Comparison of ENCODE assay signal across 9 cellular contexts in the genomic region with DNA sequence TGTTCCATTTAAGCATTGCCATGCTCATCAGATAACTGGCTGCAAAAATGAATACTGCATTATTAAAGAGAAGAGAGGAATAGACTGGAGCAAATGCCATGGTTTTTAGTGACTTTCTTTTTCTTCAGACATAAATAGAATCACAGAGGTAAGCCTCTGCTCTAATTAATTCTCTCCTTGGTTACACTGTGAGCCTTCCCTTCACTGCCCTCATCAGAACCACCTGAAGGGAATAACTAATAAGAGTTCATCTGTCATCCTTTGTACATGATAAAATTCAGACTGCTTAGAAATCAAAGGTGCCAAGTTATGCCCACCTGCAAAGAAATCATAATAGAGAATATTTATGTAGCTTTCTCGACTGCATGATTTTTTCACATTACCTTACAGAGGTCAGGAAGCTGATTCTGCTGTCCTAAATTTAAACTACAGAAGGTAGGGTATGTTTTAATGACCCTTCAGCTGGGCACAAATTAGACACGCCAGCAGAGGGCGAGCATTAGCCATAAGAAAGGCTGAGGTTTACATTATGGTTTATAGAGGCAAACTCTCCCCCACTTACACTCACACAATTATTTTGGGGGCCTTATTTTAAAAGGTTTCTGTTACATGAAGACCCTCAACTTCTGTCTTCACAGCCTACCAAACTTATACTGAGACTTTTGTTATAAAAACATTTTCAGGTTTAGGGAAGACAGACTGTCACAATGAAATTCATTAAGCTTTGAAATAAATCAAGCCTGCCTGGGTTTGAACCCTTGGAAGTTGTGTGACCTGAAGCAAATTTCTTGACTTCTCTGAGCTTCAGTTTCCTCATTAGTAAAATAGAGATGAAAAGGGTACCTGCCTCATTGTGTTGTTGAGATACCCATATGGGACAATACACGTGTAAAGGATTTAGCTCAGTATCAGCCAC. TPM values are rescaled to one million over a fixed set of nuclear protein-coding genes. Genes with fewer than 3 reads are reported as not detected.
A peak's percentile ranks its signal among the peaks of the same experiment; 100 is the strongest.
DNase-seq lines count a peak whose midpoint lies in the region; ATAC-seq and TF ChIP-seq lines count a peak whose summit lies in the region.
"Had no signal": no experiment of that assay in that cellular context is flagged by ENCODE, and none has a peak within 500 bp of the region (broad histone marks: within the 10 kb centered on the region; RNA-seq: fewer than 3 reads in every experiment).

No MANE protein-coding gene starts in this region.

- 15% methylated on average over 4 of the region's 4 CpGs for WGBS in right lobe of liver (ENCODE audit: insufficient coverage, low coverage, low lambda C conversion rate, missing lambda C conversion rate)

- H3K9me3 ChIP-seq in Loucy (ENCODE audit: insufficient read depth, low read depth, low read length), result no peaks in the 10 kb centered on the region
- H3K9me3 ChIP-seq in ascending aorta, result no peaks in the 10 kb centered on the region
- no peaks in the 10 kb centered on the region for H3K9me3 ChIP-seq in right lobe of liver
- H3K9me3 ChIP-seq: SJSA1 had no signal

- no peak for TF ChIP-seq POLR2A in right lobe of liver (IDR thresholded peaks at IDR 0.05)

- intact Hi-C loops in ascending aorta (cut with DNase I) (no loop called here), right lobe of liver (cut with DNase I) (no loop called here)

- no peak overlapping the region for H3K4me2 ChIP-seq in Loucy (ENCODE audit: low read depth, low read length, poor library complexity, severe bottlenecking)

- DNase-seq in NCI-H1436 (lab: John Stamatoyannopoulos, UW) (peak; percentile 11), NCI-H1436 treated with DMSO at 0.1 percent for 48 hours (lab: John Stamatoyannopoulos, UW) (no peak), ascending aorta (ENCODE audit: low spot score in 2 of 2) (no peak), right lobe of liver (peak in 2 of 3 donors; percentile 41 to 45), amniotic stem cell (lab: John Stamatoyannopoulos, UW) (no peak)

- no peaks in the 10 kb centered on the region for H3K36me3 ChIP-seq in Loucy (ENCODE audit: insufficient read depth, low read length)
- H3K36me3 ChIP-seq in ascending aorta, result no peaks in the 10 kb centered on the region
- H3K36me3 ChIP-seq in right lobe of liver, result no peaks in the 10 kb centered on the region
- H3K36me3 ChIP-seq: SJSA1 had no signal

- no peaks in the 10 kb centered on the region for H3F3A ChIP-seq in Loucy (ENCODE audit: low read depth)

- ATAC-seq in right lobe of liver (peak; percentile 61 to 70 (median 62)), GM18873 (IDR thresholded peaks at IDR 0.05; ENCODE audit: low FRiP score, unreplicated experiment) (no peak), HG02759 (IDR thresholded peaks at IDR 0.05; ENCODE audit: unreplicated experiment) (no peak)

- H3K27ac ChIP-seq in ascending aorta (no peak overlapping the region), right lobe of liver (no peak overlapping the region)
- H3K27ac ChIP-seq: SJSA1 had no signal

- H2AFZ ChIP-seq in Loucy (ENCODE audit: low read length), result no peak overlapping the region

- H3K4me1 ChIP-seq in Loucy (ENCODE audit: insufficient read depth, low read length, poor library complexity, severe bottlenecking), result no peaks in the 10 kb centered on the region
- no peaks in the 10 kb centered on the region for H3K4me1 ChIP-seq in ascending aorta
- no peaks in the 10 kb centered on the region for H3K4me1 ChIP-seq in right lobe of liver
- H3K4me1 ChIP-seq: SJSA1 had no signal

- no peak overlapping the region for H3K9ac ChIP-seq in Loucy (ENCODE audit: low read depth, low read length, poor library complexity, severe bottlenecking)

- H4K20me1 ChIP-seq in Loucy (ENCODE audit: insufficient read depth, low read length, poor library complexity, severe bottlenecking), result no peaks in the 10 kb centered on the region

- H3K27me3 ChIP-seq in Loucy (ENCODE audit: insufficient read depth, low read length, poor library complexity, severe bottlenecking), result no peaks in the 10 kb centered on the region
- no peaks in the 10 kb centered on the region for H3K27me3 ChIP-seq in ascending aorta
- H3K27me3 ChIP-seq in right lobe of liver, result no peaks in the 10 kb centered on the region
- H3K27me3 ChIP-seq: SJSA1 had no signal

- peak; percentile 86 for TF ChIP-seq CTCF in Loucy (conservative IDR thresholded peaks at IDR 0.05; ENCODE audit: low read length)
- peak in 2 of 3 experiments; percentile 38 to 54 for TF ChIP-seq CTCF in ascending aorta (IDR thresholded peaks at IDR 0.05)
- peak; percentile 49 to 62 (median 58) for TF ChIP-seq CTCF in right lobe of liver (IDR thresholded peaks at IDR 0.05)

- H3K79me2 ChIP-seq in Loucy (ENCODE audit: insufficient read depth, low read length), result no peaks in the 10 kb centered on the region

- no peaks in the 10 kb centered on the region for H3K9me2 ChIP-seq in Loucy (replicated peaks; ENCODE audit: low read depth, low read length)

- H3K4me3 ChIP-seq in Loucy (ENCODE audit: low read length, poor library complexity, severe bottlenecking) (no peak overlapping the region), ascending aorta (no peak overlapping the region), right lobe of liver (no peak overlapping the region)
- H3K4me3 ChIP-seq: SJSA1 had no signal

RNA-seq across cellular contexts. Expression of gene UNC13C, which starts 15.3 kb away (rescaled TPM):
- total RNA-seq in ascending aorta (2.0 TPM), right lobe of liver (not detected)
- total RNA-seq: SJSA1 had no signal

Comparison
In these comparisons a context has a peak if more than half of its experiments do, and no peak if none do; other contexts are left out.
1. DNase-seq: peak in NCI-H1436 (single experiment) and right lobe of liver (2 of 3); none in NCI-H1436 treated with DMSO at 0.1 percent for 48 hours (single experiment), ascending aorta (0 of 2) and amniotic stem cell (single experiment).
2. ATAC-seq: peak in right lobe of liver (4 of 4); none in GM18873 (single experiment) and HG02759 (single experiment).
3. Peak in every context shown above with its lines, with median percentiles within 50 percentile points of each other: CTCF ChIP-seq.